ENCODE assay signal across 26 cellular contexts in genomic region chr11:57111646-57112045, GRCh38.
"Had no signal": no experiment of that assay in that cellular context is flagged by ENCODE, and none has a peak within 500 bp of the region (broad histone marks: within the 10 kb centered on the region; RNA-seq: fewer than 3 reads in every experiment).

No MANE protein-coding gene starts in this region.

- H3K27ac ChIP-seq: ascending aorta, coronary artery, heart left ventricle had no signal

- H3K4me1 ChIP-seq: ascending aorta, heart left ventricle had no signal

- FAIRE-seq: bronchial epithelial cell, endometrium, frontal cortex had no signal

- H3K4me3 ChIP-seq: ascending aorta, coronary artery, heart left ventricle had no signal

- DNase-seq: activated CD4-positive, alpha-beta memory T cell treated with anti-CD3 and anti-CD28 coated beads for 36 hours; activated CD4-positive, alpha-beta T cell treated with anti-CD3 and anti-CD28 coated beads for 36 hours; activated CD4-positive, alpha-beta T cell treated with anti-CD3 and anti-CD28 coated beads, Interleukin-2, amount 10 ng/mL, durations not matched to agents 24 days and 14 days; activated CD4-positive, CD25-positive, alpha-beta regulatory T cell; activated CD4-positive, CD25-positive, alpha-beta regulatory T cell treated with anti-CD3 and anti-CD28 coated beads, Interleukin-2, amount 50 U/mL, for 72 hours; activated CD8-positive, alpha-beta memory T cell treated with anti-CD3 and anti-CD28 coated beads, Interleukin-2, amount 10 ng/mL, durations not matched to agents 7 days and 5 days; activated CD8-positive, alpha-beta memory T cell treated with anti-CD3 and anti-CD28 coated beads, Interleukin-2, amount 50 U/mL, for 48 hours; activated CD8-positive, alpha-beta T cell treated with anti-CD3 and anti-CD28 coated beads, Interleukin-2, amount 10 ng/mL, durations not matched to agents 7 days and 5 days; activated gamma-delta T cell; activated naive CD4-positive, alpha-beta T cell; activated naive CD4-positive, alpha-beta T cell treated with anti-CD3 and anti-CD28 coated beads, Interleukin-2, amount 10 ng/mL, durations not matched to agents 7 days and 5 days; activated naive CD8-positive, alpha-beta T cell treated with anti-CD3 and anti-CD28 coated beads, Interleukin-2, amount 10 ng/mL, durations not matched to agents 7 days and 5 days; activated T-cell treated with anti-CD3 and anti-CD28 coated beads for 4 hours; activated T-cell treated with anti-CD3 and anti-CD28 coated beads, Interleukin-2, amount 50 U/mL, for 24 hours; activated T-cell treated with anti-CD3 and anti-CD28 coated beads, Interleukin-2, amount 50 U/mL, for 72 hours; effector CD8-positive, alpha-beta T cell; foreskin fibroblast; heart left ventricle; T-helper 2 cell had no signal

- ATAC-seq: activated CD4-positive, alpha-beta T cell treated with anti-CD3 and anti-CD28 coated beads for 36 hours; activated CD8-positive, alpha-beta memory T cell treated with anti-CD3 and anti-CD28 coated beads, Interleukin-2, amount 10 ng/mL, durations not matched to agents 7 days and 5 days; activated CD8-positive, alpha-beta T cell treated with anti-CD3 and anti-CD28 coated beads, Interleukin-2, amount 10 ng/mL, durations not matched to agents 7 days and 5 days; activated naive CD4-positive, alpha-beta T cell treated with anti-CD3 and anti-CD28 coated beads, Interleukin-2, amount 50 U/mL, for 72 hours; activated T-cell treated with anti-CD3 and anti-CD28 coated beads, Interleukin-2, amount 50 U/mL, for 72 hours; esophagus mucosa; heart left ventricle had no signal

- H3K27me3 ChIP-seq: ascending aorta, heart left ventricle had no signal

- H3K36me3 ChIP-seq: ascending aorta, heart left ventricle had no signal
